Comparison of ENCODE assay signal across 13 cellular contexts in genomic region chr3:45968706-45969105, GRCh38. TPM values are rescaled to one million over a fixed set of nuclear protein-coding genes. Genes with fewer than 3 reads are reported as not detected.
A peak's percentile ranks its signal among the peaks of the same experiment; 100 is the strongest.
DNase-seq lines count a peak whose midpoint lies in the region; ATAC-seq and TF ChIP-seq lines count a peak whose summit lies in the region.
"Had no signal": no experiment of that assay in that cellular context is flagged by ENCODE, and none has a peak within 500 bp of the region (broad histone marks: within the 10 kb centered on the region; RNA-seq: fewer than 3 reads in every experiment).

No MANE protein-coding gene starts in this region.

- TF ChIP-seq CTCF in astrocyte of the spinal cord (IDR thresholded peaks at IDR 0.05; ENCODE audit: low read depth, low read length) = no peak
- TF ChIP-seq CTCF in GM13976 (IDR thresholded peaks at IDR 0.05; ENCODE audit: borderline replicate concordance, control extremely low read depth, extremely low read depth, insufficient read depth, missing control alignments) = no peak
- TF ChIP-seq CTCF in dorsolateral prefrontal cortex (IDR thresholded peaks at IDR 0.05 in 54 of 56, conservative IDR thresholded peaks at IDR 0.05 in 2 of 56; ENCODE audit: low read depth in 1 of 56, partially characterized antibody in 56 of 56) = no peak

- H3K4me3 ChIP-seq in astrocyte of the spinal cord (ENCODE audit: low read depth, low read length) (no peak overlapping the region), dorsolateral prefrontal cortex (no peak overlapping the region)
- H3K4me3 ChIP-seq: pancreas had no signal

- intact Hi-C loops in left ventricle myocardium superior (cut with micrococcal nuclease) = no loop called here
- intact Hi-C loops in Right ventricle myocardium superior (cut with DNase I) = no loop called here
- intact Hi-C loops in dorsolateral prefrontal cortex (cut with DNase I) = no loop called here

- no peak overlapping the region for H3K27ac ChIP-seq in dorsolateral prefrontal cortex
- H3K27ac ChIP-seq: pancreas had no signal

- in situ Hi-C loops in astrocyte of the spinal cord (cut with HindIII; ENCODE audit: low sequenced_read_pairs) (no loop called here), GM13976 (cut with MboI; ENCODE audit: low sequenced_read_pairs, unreplicated experiment) (no loop called here), KBM-7 (cut with MboI; ENCODE audit: low pct_unique_long_range_greater_than_20kb, low sequenced_read_pairs) (no loop called here)

- H3K27me3 ChIP-seq in dorsolateral prefrontal cortex = no peaks in the 10 kb centered on the region
- H3K27me3 ChIP-seq: pancreas had no signal

- peak; percentile 48 for ATAC-seq in left ventricle myocardium superior
- no peak for ATAC-seq in Right ventricle myocardium superior (ENCODE audit: poor library complexity)
- ATAC-seq in HG02970 (IDR thresholded peaks at IDR 0.05; ENCODE audit: low FRiP score, unreplicated experiment) = no peak
- ATAC-seq: activated CD4-positive, alpha-beta T cell treated with anti-CD3 and anti-CD28 coated beads for 36 hours; activated T-cell treated with anti-CD3 and anti-CD28 coated beads, Interleukin-2, amount 50 U/mL, for 72 hours had no signal

- DNase-seq in left ventricle myocardium superior = no peak
- no peak for DNase-seq in Right ventricle myocardium superior
- peak; percentile 55 for DNase-seq in astrocyte of the spinal cord (ENCODE audit: low read depth, low spot score)
- DNase-seq in iPS-NIHi7 (ENCODE audit: extremely low spot score) = peak; percentile 31
- DNase-seq in GM13976 (ENCODE audit: low spot score) = no peak
- DNase-seq in KBM-7 = no peak
- DNase-seq in dorsolateral prefrontal cortex = no peak
- DNase-seq: activated CD4-positive, alpha-beta T cell treated with anti-CD3 and anti-CD28 coated beads for 36 hours; activated T-cell treated with anti-CD3 and anti-CD28 coated beads, Interleukin-2, amount 50 U/mL, for 72 hours; NCI-H2171 treated with DMSO at 0.1 percent for 48 hours; pancreas had no signal

RNA-seq across cellular contexts. Expression of gene CXCR6, which starts 25.4 kb away (rescaled TPM):
- total RNA-seq in left ventricle myocardium superior = 0.59 TPM
- total RNA-seq in Right ventricle myocardium superior = 0.22 TPM
- 1 to 10 TPM in 1 of 120 experiments, under 1 TPM in 15, not detected in 104; 0.21 to 1.0 (median 0.45) TPM for total RNA-seq in dorsolateral prefrontal cortex
- total RNA-seq: temporal lobe had no signal

RNA-seq across cellular contexts. Expression of gene FYCO1, which starts 26.9 kb away (rescaled TPM):
- total RNA-seq in left ventricle myocardium superior (146 TPM), Right ventricle myocardium superior (120 TPM), dorsolateral prefrontal cortex (10 to 100 TPM in 110 of 120 experiments, 1 to 10 TPM in 10; 7.9 to 24.8 (median 13.3) TPM)

RNA-seq across cellular contexts. Expression of gene XCR1, which starts 58.6 kb away (rescaled TPM):
- total RNA-seq in left ventricle myocardium superior = not detected
- total RNA-seq in Right ventricle myocardium superior = not detected
- under 1 TPM in 2 of 120 experiments, not detected in 118; 0.08 to 0.15 TPM for total RNA-seq in dorsolateral prefrontal cortex
- total RNA-seq: activated CD4-positive, alpha-beta T cell treated with anti-CD3 and anti-CD28 coated beads for 36 hours; activated T-cell treated with anti-CD3 and anti-CD28 coated beads, Interleukin-2, amount 50 U/mL, for 72 hours; temporal lobe had no signal

Comparison
In these comparisons a context has a peak if more than half of its experiments do, and no peak if none do; other contexts are left out.
1. DNase-seq: peak in astrocyte of the spinal cord (single experiment) and iPS-NIHi7 (single experiment); none in left ventricle myocardium superior (single experiment), Right ventricle myocardium superior (single experiment), GM13976 (single experiment), KBM-7 (single experiment) and dorsolateral prefrontal cortex (0 of 10).